9 cellular contexts compared by ENCODE assay signal in the genomic region with DNA sequence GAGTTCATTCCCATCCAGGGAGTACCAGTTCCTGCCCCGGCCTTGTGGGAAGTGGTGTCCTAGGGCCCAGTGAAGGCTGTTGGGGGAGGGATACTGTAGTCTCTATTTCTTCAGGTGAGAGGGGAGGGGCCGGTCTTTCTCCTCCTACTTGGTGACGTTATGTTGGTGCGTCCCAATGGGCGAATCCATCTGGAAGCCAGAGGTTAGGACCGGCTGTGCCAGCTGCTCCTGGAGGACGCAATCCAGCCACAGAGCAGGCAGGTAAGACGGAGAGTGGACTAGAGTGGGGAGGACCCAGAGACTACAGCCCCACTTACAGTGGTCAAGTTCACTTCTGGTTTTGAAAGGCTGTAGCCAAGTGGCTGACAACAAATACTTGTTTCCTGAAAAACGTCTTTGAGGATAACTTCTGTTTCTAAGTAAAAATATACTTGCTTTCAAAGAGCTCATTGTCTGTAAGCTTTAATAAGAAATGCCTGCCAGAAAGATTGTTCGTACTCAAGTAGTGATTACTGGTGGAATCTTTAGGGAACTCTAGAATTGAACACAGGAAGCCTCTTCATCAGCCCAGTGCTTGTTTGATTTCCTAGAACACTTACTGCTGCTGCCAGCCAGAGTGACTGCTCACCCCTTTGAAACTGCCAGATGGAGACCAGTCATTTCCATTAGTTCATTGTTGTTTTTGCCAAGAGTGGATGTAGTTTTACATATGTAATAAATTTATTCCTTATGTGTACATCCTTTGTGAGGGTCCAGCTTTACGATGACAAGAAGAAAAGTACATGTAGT. TPM values are rescaled to one million over a fixed set of nuclear protein-coding genes. Genes with fewer than 3 reads are reported as not detected.
DNase-seq lines count a peak whose midpoint lies in the region; ATAC-seq and TF ChIP-seq lines count a peak whose summit lies in the region.
"Had no signal": no experiment of that assay in that cellular context is flagged by ENCODE, and none has a peak within 500 bp of the region (broad histone marks: within the 10 kb centered on the region; RNA-seq: fewer than 3 reads in every experiment).

No MANE protein-coding gene starts in this region.

- H3K27me3 Mint-ChIP-seq in HFFc6 (ENCODE audit: insufficient read depth) = no peaks in the 10 kb centered on the region
- no peaks in the 10 kb centered on the region for H3K27me3 Mint-ChIP-seq in activated naive CD4-positive, alpha-beta T cell treated with anti-CD3 and anti-CD28 coated beads, Interleukin-2, amount 10 ng/mL, durations not matched to agents 7 days and 5 days

- no peaks in the 10 kb centered on the region for H3K9me3 Mint-ChIP-seq in HFFc6
- no peaks in the 10 kb centered on the region for H3K9me3 Mint-ChIP-seq in activated naive CD4-positive, alpha-beta T cell treated with anti-CD3 and anti-CD28 coated beads, Interleukin-2, amount 10 ng/mL, durations not matched to agents 7 days and 5 days

- H3K4me1 ChIP-seq in lower lobe of right lung (peaks cover 66% of the 10 kb centered on the region), SJCRH30 (no peaks in the 10 kb centered on the region)

- ATAC-seq in lower lobe of right lung (peak; percentile 97), HG02973 (IDR thresholded peaks at IDR 0.05; ENCODE audit: unreplicated experiment) (no peak), HG03342 (IDR thresholded peaks at IDR 0.05; ENCODE audit: unreplicated experiment) (no peak)

- peak overlapping the region; percentile 25; the same call in 1 of the 2 replicates for H3K4me3 Mint-ChIP-seq in HFFc6
- no peak overlapping the region for H3K4me3 Mint-ChIP-seq in activated naive CD4-positive, alpha-beta T cell treated with anti-CD3 and anti-CD28 coated beads, Interleukin-2, amount 10 ng/mL, durations not matched to agents 7 days and 5 days

- H3K36me3 ChIP-seq in lower lobe of right lung = peaks cover 20% of the 10 kb centered on the region
- peaks cover 22% of the 10 kb centered on the region for H3K36me3 ChIP-seq in SJCRH30

- H3K4me3 ChIP-seq in lower lobe of right lung (no peak overlapping the region), SJCRH30 (no peak overlapping the region)

- H3K9me3 ChIP-seq in lower lobe of right lung = no peaks in the 10 kb centered on the region
- no peaks in the 10 kb centered on the region for H3K9me3 ChIP-seq in SJCRH30 (replicated peaks)

- CTCF ChIA-PET in activated naive CD4-positive, alpha-beta T cell treated with anti-CD3 and anti-CD28 coated beads, Interleukin-2, amount 10 ng/mL, durations not matched to agents 7 days and 5 days (lab: Charles Lee) = no interaction called here

- H3K27ac ChIP-seq in lower lobe of right lung = peak overlapping the region; percentile 50
- H3K27ac ChIP-seq in SJCRH30 = no peak overlapping the region

- H3K27ac Mint-ChIP-seq in HFFc6 = peak overlapping the region; percentile 78
- no peak overlapping the region for H3K27ac Mint-ChIP-seq in activated naive CD4-positive, alpha-beta T cell treated with anti-CD3 and anti-CD28 coated beads, Interleukin-2, amount 10 ng/mL, durations not matched to agents 7 days and 5 days

- H3K36me3 Mint-ChIP-seq in HFFc6 (ENCODE audit: low read depth) = 0 out of 2 replicates have a peak, but pooled peaks cover 5% of the 10 kb centered on the region
- H3K36me3 Mint-ChIP-seq in activated naive CD4-positive, alpha-beta T cell treated with anti-CD3 and anti-CD28 coated beads, Interleukin-2, amount 10 ng/mL, durations not matched to agents 7 days and 5 days = peaks cover 38% of the 10 kb centered on the region

- peak; percentile 45 for DNase-seq in AG20443 (ENCODE audit: low spot score)
- DNase-seq in HFFc6 = peak; percentile 15
- peak; percentile 87 for DNase-seq in dermis blood vessel endothelial cell
- peak; percentile 84 for DNase-seq in lower lobe of right lung
- no peak for DNase-seq in SJCRH30
- DNase-seq in activated naive CD4-positive, alpha-beta T cell treated with anti-CD3 and anti-CD28 coated beads, Interleukin-2, amount 10 ng/mL, durations not matched to agents 7 days and 5 days = no peak
- DNase-seq: activated CD4-positive, alpha-beta T cell treated with anti-CD3 and anti-CD28 coated beads for 48 hours had no signal

- H3K4me1 Mint-ChIP-seq in HFFc6 (ENCODE audit: low read depth) = peaks cover 48% of the 10 kb centered on the region
- H3K4me1 Mint-ChIP-seq in activated naive CD4-positive, alpha-beta T cell treated with anti-CD3 and anti-CD28 coated beads, Interleukin-2, amount 10 ng/mL, durations not matched to agents 7 days and 5 days = peaks cover 28% of the 10 kb centered on the region

- TF ChIP-seq CTCF in HFFc6 (IDR thresholded peaks at IDR 0.05) = no peak
- no peak for TF ChIP-seq CTCF in lower lobe of right lung (IDR thresholded peaks at IDR 0.05)

- intact Hi-C loops in lower lobe of right lung (cut with DNase I) = no loop called here

- H3K27me3 ChIP-seq in lower lobe of right lung (ENCODE audit: low read depth) (no peaks in the 10 kb centered on the region), SJCRH30 (no peaks in the 10 kb centered on the region)

RNA-seq across cellular contexts. Expression of a gene that starts 25.4 kb away (rescaled TPM):
- total RNA-seq in HFFc6 (2021; fragmentation: NEBNext Ultra II Directional; extraction: Animal tissue kit (Norgen Biotek cat#: 25700)) = 10 to 100 TPM; 31.5 to 38.9 (median 34.5) TPM
- 23.1 and 31.3 TPM in 2 replicates for total RNA-seq in dermis blood vessel endothelial cell
- 67.2 TPM for total RNA-seq in lower lobe of right lung
- total RNA-seq in SJCRH30 (2014; rRNA removed; shearing (Covaris generic)) = 38.5 and 38.7 TPM in 2 replicates

Comparison
In these comparisons a context has a peak if more than half of its experiments do, and no peak if none do; other contexts are left out.
1. DNase-seq: peak in AG20443 (single experiment), HFFc6 (single experiment), dermis blood vessel endothelial cell (single experiment) and lower lobe of right lung (single experiment); none in SJCRH30 (0 of 2) and activated naive CD4-positive, alpha-beta T cell treated with anti-CD3 and anti-CD28 coated beads, Interleukin-2, amount 10 ng/mL, durations not matched to agents 7 days and 5 days (single experiment).
2. ATAC-seq: peak in lower lobe of right lung (2 of 2); none in HG02973 (single experiment) and HG03342 (single experiment).